In the genomic region with DNA sequence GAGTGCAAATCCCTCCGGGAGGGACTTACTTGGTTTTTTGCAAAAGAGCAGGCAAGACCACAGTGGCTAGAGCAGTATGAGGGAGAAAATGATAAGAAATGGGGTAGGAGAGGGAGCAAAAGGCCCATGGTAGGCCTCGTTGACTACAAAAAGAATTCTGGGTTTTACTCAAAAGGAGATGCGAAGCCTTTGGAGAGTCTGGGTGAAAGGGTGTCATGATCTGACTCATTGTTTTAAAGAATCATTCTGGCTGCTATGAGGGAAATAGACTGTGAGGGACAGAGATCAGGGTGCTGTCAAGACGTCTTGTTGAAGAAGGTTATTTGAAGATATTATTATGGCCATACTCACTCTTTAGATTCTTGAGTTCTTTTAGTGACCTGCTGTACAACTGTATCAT, we compare ENCODE assay signal across 27 cellular contexts. TPM values are rescaled to one million over a fixed set of nuclear protein-coding genes. Genes with fewer than 3 reads are reported as not detected.
DNase-seq lines count a peak whose midpoint lies in the region; ATAC-seq and FAIRE-seq lines count a peak whose summit lies in the region.
"Had no signal": no experiment of that assay in that cellular context is flagged by ENCODE, and none has a peak within 500 bp of the region (broad histone marks: within the 10 kb centered on the region; RNA-seq: fewer than 3 reads in every experiment).

No MANE protein-coding gene starts in this region.

- peaks cover 0 to 2% of the 10 kb centered on the region in 2 donors for H3K9me3 Mint-ChIP-seq in activated T-cell treated with anti-CD3 and anti-CD28 coated beads, Interleukin-2, amount 50 U/mL, for 72 hours
- no peaks in the 10 kb centered on the region for H3K9me3 Mint-ChIP-seq in activated T-cell treated with anti-CD3 and anti-CD28 coated beads, Interleukin-2, amount 50 U/mL, for 24 hours
- H3K9me3 Mint-ChIP-seq in stimulated activated memory B cell treated with anti-CD40 and anti-IgM and Interleukin-4, amounts not matched to agents 10 μg/mL and 1 μg/mL and 100 μg/mL, for 72 hours: no peaks in the 10 kb centered on the region
- H3K9me3 Mint-ChIP-seq: CD8-positive, alpha-beta memory T cell; IgD-negative memory B cell; naive B cell had no signal

- H3K27ac Mint-ChIP-seq in activated T-cell treated with anti-CD3 and anti-CD28 coated beads, Interleukin-2, amount 50 U/mL, for 72 hours: no peak overlapping the region
- no peak overlapping the region for H3K27ac Mint-ChIP-seq in activated T-cell treated with anti-CD3 and anti-CD28 coated beads, Interleukin-2, amount 50 U/mL, for 24 hours
- no peak overlapping the region for H3K27ac Mint-ChIP-seq in stimulated activated memory B cell treated with anti-CD40 and anti-IgM and Interleukin-4, amounts not matched to agents 10 μg/mL and 1 μg/mL and 100 μg/mL, for 72 hours
- H3K27ac Mint-ChIP-seq: B cell; brain; CD8-positive, alpha-beta memory T cell; naive B cell; T-helper 17 cell had no signal

- no peak overlapping the region for H3K4me3 Mint-ChIP-seq in activated T-cell treated with anti-CD3 and anti-CD28 coated beads, Interleukin-2, amount 50 U/mL, for 72 hours
- no peak overlapping the region for H3K4me3 Mint-ChIP-seq in activated T-cell treated with anti-CD3 and anti-CD28 coated beads, Interleukin-2, amount 50 U/mL, for 24 hours
- H3K4me3 Mint-ChIP-seq in stimulated activated memory B cell treated with anti-CD40 and anti-IgM and Interleukin-4, amounts not matched to agents 10 μg/mL and 1 μg/mL and 100 μg/mL, for 72 hours: no peak overlapping the region
- H3K4me3 Mint-ChIP-seq: B cell; brain; CD8-positive, alpha-beta memory T cell; IgD-negative memory B cell; naive B cell; T-helper 17 cell had no signal

- DNase-seq in activated T-cell treated with anti-CD3 and anti-CD28 coated beads, Interleukin-2, amount 50 U/mL, for 72 hours: peak in 1 of 2 donors; percentile 17
- DNase-seq in activated T-cell treated with anti-CD3 and anti-CD28 coated beads, Interleukin-2, amount 50 U/mL, for 24 hours: no peak
- DNase-seq in NCI-H187 treated with DMSO at 0.1 percent for 48 hours (lab: John Stamatoyannopoulos, UW) (no peak), urothelium cell line (ENCODE audit: low spot score) (no peak)
- DNase-seq: adrenal gland; CD8-positive, alpha-beta memory T cell; HCEC 1CT; heart left ventricle; naive B cell; NCI-H1092 treated with DMSO at 0.1 percent for 48 hours; NCI-H2029; NCI-H2227 treated with DMSO at 0.1 percent for 48 hours; NCI-H774; occipital lobe; SK-N-SH; stimulated activated CD8-positive, alpha-beta memory T cell treated with anti-CD3 and anti-CD28 coated beads, Interleukin-4, amount 100 ng/mL, for 48 hours; T-helper 17 cell; upper lobe of right lung had no signal

- peaks cover 2 to 5% of the 10 kb centered on the region in 2 donors for H3K36me3 Mint-ChIP-seq in activated T-cell treated with anti-CD3 and anti-CD28 coated beads, Interleukin-2, amount 50 U/mL, for 72 hours (ENCODE audit: insufficient read depth in 2 of 2)
- H3K36me3 Mint-ChIP-seq in activated T-cell treated with anti-CD3 and anti-CD28 coated beads, Interleukin-2, amount 50 U/mL, for 24 hours (ENCODE audit: low read depth): peaks cover 22% of the 10 kb centered on the region
- peaks cover 20% of the 10 kb centered on the region for H3K36me3 Mint-ChIP-seq in stimulated activated memory B cell treated with anti-CD40 and anti-IgM and Interleukin-4, amounts not matched to agents 10 μg/mL and 1 μg/mL and 100 μg/mL, for 72 hours

- FAIRE-seq in urothelium cell line (lab: Jason Lieb, UNC): no peak
- FAIRE-seq: A549, GM18507 had no signal

- ATAC-seq in activated T-cell treated with anti-CD3 and anti-CD28 coated beads, Interleukin-2, amount 50 U/mL, for 72 hours (replicated peaks in 1 of 2): peak; percentile 97 to 98
- ATAC-seq in HG02870 (IDR thresholded peaks at IDR 0.05; ENCODE audit: unreplicated experiment) (peak; percentile 70), HG03520 (IDR thresholded peaks at IDR 0.05; ENCODE audit: unreplicated experiment) (peak; percentile 43), HG03469 (IDR thresholded peaks at IDR 0.05; ENCODE audit: unreplicated experiment) (no peak)
- peak; percentile 34 for ATAC-seq in stimulated activated memory B cell treated with anti-CD40 and anti-IgM and Interleukin-4, amounts not matched to agents 10 μg/mL and 1 μg/mL and 100 μg/mL, for 72 hours
- ATAC-seq: A549, heart left ventricle, T-helper 17 cell, upper lobe of right lung had no signal

- no peaks in the 10 kb centered on the region for H3K27me3 Mint-ChIP-seq in activated T-cell treated with anti-CD3 and anti-CD28 coated beads, Interleukin-2, amount 50 U/mL, for 72 hours (ENCODE audit: low read depth)
- H3K27me3 Mint-ChIP-seq in activated T-cell treated with anti-CD3 and anti-CD28 coated beads, Interleukin-2, amount 50 U/mL, for 24 hours: no peaks in the 10 kb centered on the region
- H3K27me3 Mint-ChIP-seq in stimulated activated memory B cell treated with anti-CD40 and anti-IgM and Interleukin-4, amounts not matched to agents 10 μg/mL and 1 μg/mL and 100 μg/mL, for 72 hours: no peaks in the 10 kb centered on the region
- H3K27me3 Mint-ChIP-seq: B cell; brain; CD8-positive, alpha-beta memory T cell; IgD-negative memory B cell; naive B cell; T-helper 17 cell had no signal

- peaks cover 25% of the 10 kb centered on the region for H3K4me1 Mint-ChIP-seq in activated T-cell treated with anti-CD3 and anti-CD28 coated beads, Interleukin-2, amount 50 U/mL, for 72 hours (ENCODE audit: low read depth)
- peaks cover 22% of the 10 kb centered on the region for H3K4me1 Mint-ChIP-seq in activated T-cell treated with anti-CD3 and anti-CD28 coated beads, Interleukin-2, amount 50 U/mL, for 24 hours (ENCODE audit: low read depth)
- peaks cover 16% of the 10 kb centered on the region for H3K4me1 Mint-ChIP-seq in stimulated activated memory B cell treated with anti-CD40 and anti-IgM and Interleukin-4, amounts not matched to agents 10 μg/mL and 1 μg/mL and 100 μg/mL, for 72 hours
- H3K4me1 Mint-ChIP-seq: brain had no signal

RNA-seq across cellular contexts. Expression of a gene that starts 13.0 kb away (rescaled TPM):
- 10 to 100 TPM in 1 of 2 donors, 1 to 10 TPM in 1; 7.4 to 10.4 TPM for total RNA-seq in activated T-cell treated with anti-CD3 and anti-CD28 coated beads, Interleukin-2, amount 50 U/mL, for 72 hours
